In genomic region chr12:128672428-128672827, GRCh38 we compare ENCODE assay signal across 26 cellular contexts.
"Had no signal": no experiment of that assay in that cellular context is flagged by ENCODE, and none has a peak within 500 bp of the region (broad histone marks: within the 10 kb centered on the region; RNA-seq: fewer than 3 reads in every experiment).

No MANE protein-coding gene starts in this region.

- H3K27me3 Mint-ChIP-seq: stimulated activated naive CD8-positive, alpha-beta T cell treated with anti-CD3 and anti-CD28 coated beads, Interleukin-15, amount 100 ng/mL, for 72 hours had no signal

- H3K27ac Mint-ChIP-seq: memory B cell; mesothelial cell of epicardium; naive B cell; progenitor cell of endocrine pancreas; stimulated activated memory B cell treated with anti-CD40 and anti-IgM and Interleukin-4, amounts not matched to agents 10 μg/mL and 1 μg/mL and 100 μg/mL, for 72 hours; stimulated activated naive CD8-positive, alpha-beta T cell treated with anti-CD3 and anti-CD28 coated beads, Interleukin-15, amount 100 ng/mL, for 72 hours; type B pancreatic cell had no signal

- H3K27ac ChIP-seq: left ventricle myocardium inferior, ovary, right atrium auricular region, right lobe of liver, tibial nerve, uterus had no signal

- H3K9me3 ChIP-seq: ovary, right lobe of liver, uterus had no signal

- H3K4me3 ChIP-seq: left ventricle myocardium inferior, lung, ovary, right atrium auricular region, right lobe of liver, smooth muscle cell, tibial nerve, uterus had no signal

- H3K4me2 ChIP-seq: smooth muscle cell had no signal

- DNase-seq: hippocampal formation; kidney; left colon; left ventricle myocardium inferior; naive B cell; natural killer cell; ovary; right lobe of liver; stimulated activated CD4-positive, alpha-beta T cell treated with anti-CD3 and anti-CD28 coated beads, Interleukin-1b, Interleukin-23, amount 100 ng/mL, for 48 hours; stimulated activated CD4-positive, alpha-beta T cell treated with anti-CD3 and anti-CD28 coated beads, Interleukin-2, amount 100 ng/mL, for 48 hours; stimulated activated CD4-positive, alpha-beta T cell treated with anti-CD3 and anti-CD28 coated beads, Interleukin-4, amount 100 ng/mL, for 4 hours; stimulated activated CD8-positive, alpha-beta memory T cell treated with anti-CD3 and anti-CD28 coated beads, Interleukin-4, amount 100 ng/mL, for 48 hours; stimulated activated naive CD4-positive, alpha-beta T cell treated with Interleukin-2 at 50 U/mL for 16 hours; stimulated activated naive CD8-positive, alpha-beta T cell treated with anti-CD3 and anti-CD28 coated beads, Interleukin-15, amount 100 ng/mL, for 72 hours; substantia nigra; uterus had no signal

- ATAC-seq: left colon; natural killer cell; stimulated activated memory B cell treated with anti-CD40 and anti-IgM and Interleukin-4, amounts not matched to agents 10 μg/mL and 1 μg/mL and 100 μg/mL, for 72 hours; stimulated activated naive CD8-positive, alpha-beta T cell treated with anti-CD3 and anti-CD28 coated beads, Interleukin-15, amount 100 ng/mL, for 72 hours had no signal

- H3K4me1 Mint-ChIP-seq: mesothelial cell of epicardium; naive B cell; stimulated activated memory B cell treated with anti-CD40 and anti-IgM and Interleukin-4, amounts not matched to agents 10 μg/mL and 1 μg/mL and 100 μg/mL, for 72 hours; stimulated activated naive CD8-positive, alpha-beta T cell treated with anti-CD3 and anti-CD28 coated beads, Interleukin-15, amount 100 ng/mL, for 72 hours had no signal

- H3K9me3 Mint-ChIP-seq: memory B cell; natural killer cell; stimulated activated memory B cell treated with anti-CD40 and anti-IgM and Interleukin-4, amounts not matched to agents 10 μg/mL and 1 μg/mL and 100 μg/mL, for 72 hours had no signal

- H3K27me3 ChIP-seq: ovary, right atrium auricular region, right lobe of liver, tibial nerve, uterus had no signal

- FAIRE-seq: islet of Langerhans, kidney had no signal

- H3K36me3 ChIP-seq: left ventricle myocardium inferior, ovary, right atrium auricular region, right lobe of liver, tibial nerve, uterus had no signal

- H3K4me1 ChIP-seq: left ventricle myocardium inferior, right atrium auricular region, right lobe of liver, tibial nerve, uterus had no signal

- H3K4me3 Mint-ChIP-seq: memory B cell; mesothelial cell of epicardium; naive B cell; natural killer cell; stimulated activated memory B cell treated with anti-CD40 and anti-IgM and Interleukin-4, amounts not matched to agents 10 μg/mL and 1 μg/mL and 100 μg/mL, for 72 hours; stimulated activated naive CD8-positive, alpha-beta T cell treated with anti-CD3 and anti-CD28 coated beads, Interleukin-15, amount 100 ng/mL, for 72 hours; type B pancreatic cell had no signal

- H3K36me3 Mint-ChIP-seq: memory B cell; naive B cell; natural killer cell; stimulated activated memory B cell treated with anti-CD40 and anti-IgM and Interleukin-4, amounts not matched to agents 10 μg/mL and 1 μg/mL and 100 μg/mL, for 72 hours had no signal
